Comparison of ENCODE assay signal across 26 cellular contexts in the genomic region with DNA sequence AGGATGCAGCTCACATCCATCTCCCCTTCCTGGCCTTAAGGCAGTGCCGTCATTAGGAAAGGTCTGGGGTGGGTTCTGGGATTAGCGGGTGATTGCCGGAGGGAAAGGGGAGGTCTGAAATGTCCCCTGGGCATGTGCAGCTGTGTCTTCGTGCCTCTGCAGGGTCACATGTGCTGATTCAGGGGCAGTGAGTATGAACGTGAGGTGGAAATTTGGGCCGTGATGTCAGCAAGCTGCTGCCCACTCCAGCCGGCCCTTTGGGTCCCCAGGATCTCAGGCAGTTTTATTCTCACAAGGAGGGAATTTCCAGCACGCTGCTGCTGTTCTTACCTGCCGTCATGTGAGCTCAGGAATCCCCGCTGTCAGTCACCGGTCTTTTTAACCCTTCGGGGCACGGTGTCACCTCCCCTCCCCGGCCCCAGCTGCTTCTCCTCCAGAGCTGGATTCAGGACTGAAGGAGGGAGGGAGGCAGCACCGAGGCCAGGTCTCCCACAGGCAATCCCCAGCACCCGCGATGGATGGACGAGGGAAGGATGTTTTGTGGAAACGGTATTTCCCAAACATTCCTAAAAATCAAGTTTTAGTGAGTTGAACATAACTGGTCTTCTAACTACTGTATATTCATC. TPM values are rescaled to one million over a fixed set of nuclear protein-coding genes. Genes with fewer than 3 reads are reported as not detected.
DNase-seq lines count a peak whose midpoint lies in the region; FAIRE-seq and TF ChIP-seq lines count a peak whose summit lies in the region.
"Had no signal": no experiment of that assay in that cellular context is flagged by ENCODE, and none has a peak within 500 bp of the region (broad histone marks: within the 10 kb centered on the region; RNA-seq: fewer than 3 reads in every experiment).

No MANE protein-coding gene starts in this region.

- H3K4me1 ChIP-seq in BLaER1 treated with 17β-estradiol and CSF1 and Interleukin-3, amounts not matched to agents 10 nM and 100 nM = peaks cover 8 to 33% (median 22%) of the 10 kb centered on the region in 10 experiments; a peak in 18 of 20 replicates
- H3K4me1 ChIP-seq in H1 (replicated peaks in 1 of 4; ENCODE audit: control insufficient read depth in 3 of 4, insufficient read depth in 4 of 4, low read length in 3 of 4) = peaks cover 0 to 10% (median 6%) of the 10 kb centered on the region in 4 experiments; a peak in 5 of 7 replicates
- H3K4me1 ChIP-seq in osteoblast (ENCODE audit: insufficient read depth, low read length) = no peaks in the 10 kb centered on the region
- no peaks in the 10 kb centered on the region for H3K4me1 ChIP-seq in esophagus squamous epithelium
- H3K4me1 ChIP-seq: Caco-2, prostate gland, thyroid gland had no signal

- H3K4me3 ChIP-seq in BLaER1 treated with 17β-estradiol and CSF1 and Interleukin-3, amounts not matched to agents 10 nM and 100 nM = no peak overlapping the region
- no peak overlapping the region for H3K4me3 ChIP-seq in H1 (ENCODE audit: extremely low read depth in 1 of 4, insufficient read depth in 2 of 4, low read depth in 3 of 4, low read length in 4 of 4)
- H3K4me3 ChIP-seq in osteoblast (ENCODE audit: insufficient read depth, low read length) = no peak overlapping the region
- H3K4me3 ChIP-seq in esophagus squamous epithelium = no peak overlapping the region
- H3K4me3 ChIP-seq: prostate gland, SK-N-MC, thyroid gland had no signal

- no peak overlapping the region for H3K14ac ChIP-seq in H1 (ENCODE audit: insufficient read length)

- H3K23me2 ChIP-seq in H1 (ENCODE audit: low read depth, low read length) = no peaks in the 10 kb centered on the region

- no peak overlapping the region for H2BK5ac ChIP-seq in H1 (ENCODE audit: low read depth, low read length)

- no peaks in the 10 kb centered on the region for H3K79me1 ChIP-seq in H1 (ENCODE audit: low read depth, low read length)

- CTCF ChIA-PET in H1 (lab: Charles Lee; ENCODE audit: partially characterized antibody) = interaction anchor here (0.9 to 1.2 kb wide), 3 partner anchors 37 to 1230 kb away, joined by 3 read pairs; no protein-coding TSS in a partner anchor

- H3K27ac ChIP-seq in BLaER1 treated with 17β-estradiol and CSF1 and Interleukin-3, amounts not matched to agents 10 nM and 100 nM = no peak overlapping the region
- H3K27ac ChIP-seq in H1 (ENCODE audit: low read depth, low read length) (no peak overlapping the region), osteoblast (ENCODE audit: low read depth, low read length) (no peak overlapping the region), esophagus squamous epithelium (no peak overlapping the region)
- H3K27ac ChIP-seq: prostate gland, SK-N-MC, thyroid gland, VCaP had no signal

- H3K27me3 ChIP-seq in BLaER1 treated with 17β-estradiol and CSF1 and Interleukin-3, amounts not matched to agents 10 nM and 100 nM = peaks cover 9 to 23% (median 18%) of the 10 kb centered on the region in 11 experiments; a peak in 20 of 22 replicates
- H3K27me3 ChIP-seq in H1 (replicated peaks in 1 of 4; ENCODE audit: control insufficient read depth in 3 of 4, extremely low read depth in 1 of 4, insufficient read depth in 3 of 4, low read length in 3 of 4) (peaks cover 0 to 4% (median 2%) of the 10 kb centered on the region in 4 experiments; a peak in 3 of 7 replicates), osteoblast (ENCODE audit: insufficient read depth, low read length) (peaks cover 52% of the 10 kb centered on the region), esophagus squamous epithelium (peaks cover 0 to 97% (median 0%) of the 10 kb centered on the region in 4 donors)
- H3K27me3 ChIP-seq: thyroid gland had no signal

- peaks cover 0 to 20% (median 8%) of the 10 kb centered on the region in 11 experiments; a peak in 13 of 22 replicates for H3K9me3 ChIP-seq in BLaER1 treated with 17β-estradiol and CSF1 and Interleukin-3, amounts not matched to agents 10 nM and 100 nM (replicated peaks in 1 of 11)
- H3K9me3 ChIP-seq in H1 (ENCODE audit: insufficient read depth in 2 of 2, low read depth in 1 of 2, low read length in 1 of 2) (no peaks in the 10 kb centered on the region), osteoblast (ENCODE audit: low read depth, low read length) (no peaks in the 10 kb centered on the region), esophagus squamous epithelium (no peaks in the 10 kb centered on the region)
- H3K9me3 ChIP-seq: Caco-2, prostate gland, thyroid gland had no signal

- H4K5ac ChIP-seq in H1 (ENCODE audit: insufficient read length, low read depth, low read length) = no peak overlapping the region

- H2AFZ ChIP-seq in H1 (ENCODE audit: low read length) = peak overlapping the region; percentile 55
- no peak overlapping the region for H2AFZ ChIP-seq in osteoblast (ENCODE audit: low read length)

- no peak for TF ChIP-seq RAD21 in H1 (IDR thresholded peaks at IDR 0.05 in 1 of 2, conservative IDR thresholded peaks at IDR 0.05 in 1 of 2; ENCODE audit: low read depth in 2 of 2, low read length in 2 of 2)

- POLR2A ChIA-PET in H1 (lab: Charles Lee; ENCODE audit: partially characterized antibody) = no interaction called here

- no peak overlapping the region; the same call in 1 of the 2 replicates for H3K18ac ChIP-seq in H1 (ENCODE audit: extremely low read depth, low read length)

- no peak overlapping the region for H3K9ac ChIP-seq in BLaER1 treated with 17β-estradiol and CSF1 and Interleukin-3, amounts not matched to agents 10 nM and 100 nM
- peak overlapping the region in 1 of 4 experiments; percentile 51; a peak in 2 of 7 replicates for H3K9ac ChIP-seq in H1 (replicated peaks in 1 of 4; ENCODE audit: extremely low read depth in 1 of 4, low read depth in 3 of 4, low read length in 3 of 4)

- H3K4me2 ChIP-seq in BLaER1 treated with 17β-estradiol and CSF1 and Interleukin-3, amounts not matched to agents 10 nM and 100 nM = peak overlapping the region in 8 of 11 experiments; percentile 15 to 61 (median 40); a peak in 14 of 22 replicates
- H3K4me2 ChIP-seq in H1 (ENCODE audit: insufficient read depth in 1 of 2, low read depth in 2 of 2, low read length in 2 of 2) (peak overlapping the region in 1 of 2 experiments; percentile 11; a peak in 1 of 4 replicates), osteoblast (ENCODE audit: insufficient read depth, low read length) (no peak overlapping the region)

- TF ChIP-seq CTCF in GM13976 (IDR thresholded peaks at IDR 0.05; ENCODE audit: borderline replicate concordance, control extremely low read depth, extremely low read depth, insufficient read depth, missing control alignments) = no peak
- TF ChIP-seq CTCF in H1 (IDR thresholded peaks at IDR 0.05; ENCODE audit: control extremely low read depth in 1 of 3, insufficient read depth in 1 of 3, low read depth in 1 of 3, low read length in 3 of 3) = no peak
- TF ChIP-seq CTCF in osteoblast (IDR thresholded peaks at IDR 0.05; ENCODE audit: extremely low read depth, low read depth, low read length) = no peak
- TF ChIP-seq CTCF in esophagus squamous epithelium (IDR thresholded peaks at IDR 0.05) = no peak

- no peak overlapping the region for H4K91ac ChIP-seq in H1 (replicated peaks; ENCODE audit: insufficient read length, low read length)

- 54% methylated on average over 19 of the region's 19 CpGs; no CpG with 5 or more reads in 1 of the 2 experiments for WGBS in H1 (ENCODE audit: extremely low coverage in 1 of 2, insufficient coverage in 1 of 2, insufficient read length in 1 of 2, insufficient replicate concordance in 2 of 2, low coverage in 1 of 2, low lambda C conversion rate in 2 of 2, missing lambda C conversion rate in 1 of 2), 2 experiments
- 17% methylated on average over 6 of the region's 19 CpGs; no CpG with 5 or more reads in 1 of the 2 donors for WGBS in esophagus squamous epithelium, 2 donors

- no peak for TF ChIP-seq POLR2A in H1 (IDR thresholded peaks at IDR 0.05; ENCODE audit: control extremely low read depth in 1 of 2, low read depth in 2 of 2, low read length in 2 of 2)
- TF ChIP-seq POLR2A in esophagus squamous epithelium (IDR thresholded peaks at IDR 0.05) = no peak

- H3K23ac ChIP-seq in H1 (ENCODE audit: insufficient read length) = no peak overlapping the region

- H2BK120ac ChIP-seq in H1 (replicated peaks; ENCODE audit: low read depth, low read length) = no peak overlapping the region

- TF ChIP-seq EP300 in H1 (IDR thresholded peaks at IDR 0.05; ENCODE audit: borderline replicate concordance in 1 of 2, low read depth in 2 of 2, low read length in 2 of 2) = no peak

- intact Hi-C loops in esophagus squamous epithelium (cut with DNase I) = no loop called here

- no peak overlapping the region for H2AK5ac ChIP-seq in H1 (ENCODE audit: low read depth, low read length)

- peak; percentile 41 for DNase-seq in GM13976 (ENCODE audit: low spot score)
- DNase-seq in H1 (ENCODE audit: low read depth in 1 of 2, low spot score in 2 of 2) = peak in 1 of 2 experiments; percentile 47
- peak; percentile 53 for DNase-seq in osteoblast (ENCODE audit: insufficient read length, low spot score, missing footprints)
- no peak for DNase-seq in SIG-M5 (lab: John Stamatoyannopoulos, UW)
- DNase-seq in esophagus squamous epithelium (lab: John Stamatoyannopoulos, UW) = no peak
- DNase-seq in globus pallidus (ENCODE audit: low spot score) = no peak
- DNase-seq: activated CD4-positive, alpha-beta T cell treated with anti-CD3 and anti-CD28 coated beads, Interleukin-2, amount 10 ng/mL, durations not matched to agents 7 days and 5 days; activated effector memory CD4-positive, alpha-beta T cell treated with anti-CD3 and anti-CD28 coated beads, Interleukin-2, amount 50 U/mL, for 16 hours; AML-193; Caco-2; cortex of kidney; MV-4-11; NCI-H1694; NCI-H2171; NCI-H524 treated with DMSO at 0.1 percent for 48 hours; small intestine; stimulated activated naive CD8-positive, alpha-beta T cell treated with anti-CD3 and anti-CD28 coated beads, Interleukin-15, Interleukin-2, amounts not matched to agents 100 U/mL and 50 U/mL, for 24 hours; thyroid gland had no signal

- H4K8ac ChIP-seq in H1 (ENCODE audit: extremely low read depth, insufficient read depth, low read length) = no peak overlapping the region

- H3K79me2 ChIP-seq in H1 (ENCODE audit: control insufficient read depth in 1 of 2, insufficient read depth in 2 of 2, low read length in 2 of 2) = no peaks in the 10 kb centered on the region
- no peaks in the 10 kb centered on the region for H3K79me2 ChIP-seq in osteoblast (ENCODE audit: insufficient read depth, low read length)

- H4K20me1 ChIP-seq in BLaER1 treated with 17β-estradiol and CSF1 and Interleukin-3, amounts not matched to agents 10 nM and 100 nM = no peaks in the 10 kb centered on the region
- H4K20me1 ChIP-seq in H1 (replicated peaks in 1 of 2; ENCODE audit: control insufficient read depth in 1 of 2, insufficient read depth in 2 of 2, low read length in 2 of 2) = no peaks in the 10 kb centered on the region
- H4K20me1 ChIP-seq in osteoblast (ENCODE audit: insufficient read depth, low read length) = no peaks in the 10 kb centered on the region

- no peaks in the 10 kb centered on the region for H3K36me3 ChIP-seq in BLaER1 treated with 17β-estradiol and CSF1 and Interleukin-3, amounts not matched to agents 10 nM and 100 nM
- H3K36me3 ChIP-seq in H1 (ENCODE audit: control insufficient read depth in 2 of 4, insufficient read depth in 4 of 4, low read length in 3 of 4) = no peaks in the 10 kb centered on the region
- no peaks in the 10 kb centered on the region for H3K36me3 ChIP-seq in osteoblast (ENCODE audit: insufficient read depth, low read length)
- no peaks in the 10 kb centered on the region for H3K36me3 ChIP-seq in esophagus squamous epithelium
- H3K36me3 ChIP-seq: prostate gland, thyroid gland had no signal

- FAIRE-seq in H1 (lab: Jason Lieb, UNC) = no peak
- FAIRE-seq: H54, small intestine had no signal

- H2BK15ac ChIP-seq in H1 (ENCODE audit: low read length) = no peak overlapping the region

- H2BK12ac ChIP-seq in H1 (ENCODE audit: low read depth, low read length) = no peak overlapping the region

- no peak overlapping the region for H3K56ac ChIP-seq in H1 (replicated peaks; ENCODE audit: insufficient read length, low read depth, low read length)

- no peak overlapping the region for H2BK20ac ChIP-seq in H1 (ENCODE audit: low read length)

- H3K4ac ChIP-seq in H1 (replicated peaks; ENCODE audit: insufficient read length, low read depth, low read length) = peak overlapping the region; percentile 57

- in situ Hi-C loops in GM13976 (cut with MboI; ENCODE audit: low sequenced_read_pairs, unreplicated experiment) = no loop called here

RNA-seq across cellular contexts. Expression of gene GPR35, which starts 23.5 kb away (rescaled TPM):
- 0.29 TPM in 1 of 2 replicates, not detected in the other for total RNA-seq in H1 (2021; fragmentation: NEBNext Ultra II Directional; extraction: Animal tissue kit (Norgen Biotek cat#: 25700))
- 0.47 and 0.67 TPM in 2 replicates for polyA plus RNA-seq in H1 (2011; rRNA removed)
- 0.70 TPM for polyA plus RNA-seq in H1 (2011; cell fraction: cytosol; rRNA removed)
- 2.6 TPM for polyA plus RNA-seq in H1 (2011; cell fraction: nucleus; rRNA removed)
- 0.23 to 0.51 TPM (median 0.37 TPM) in 4 replicates for polyA plus RNA-seq in H1 (2012, experiment 1 of 2)
- polyA plus RNA-seq in H1 (2012, experiment 2 of 2) = 0.29 TPM
- 0.24 TPM for polyA plus RNA-seq in H1 (2013, experiment 1 of 2)
- 0.13 TPM for polyA plus RNA-seq in H1 (2013, experiment 2 of 2)
- not detected in 2 replicates for polyA minus RNA-seq in H1 (2011; rRNA and poly(A)+ RNA removed)
- polyA minus RNA-seq in H1 (2011; cell fraction: cytosol; rRNA and poly(A)+ RNA removed) = not detected
- 0.30 TPM for polyA minus RNA-seq in H1 (2011; cell fraction: nucleus; rRNA and poly(A)+ RNA removed)
- total RNA-seq in osteoblast = 1.1 and 1.5 TPM in 2 replicates
- 1 to 10 TPM in 3 of 4 donors, under 1 TPM in 1; 0.31 to 3.2 (median 1.3) TPM for total RNA-seq in esophagus squamous epithelium

RNA-seq across cellular contexts. Expression of gene AQP12B, which starts 33.9 kb away (rescaled TPM):
- total RNA-seq in H1 (2021; fragmentation: NEBNext Ultra II Directional; extraction: Animal tissue kit (Norgen Biotek cat#: 25700)) = not detected in 2 replicates
- not detected in 2 replicates for polyA plus RNA-seq in H1 (2011; rRNA removed)
- not detected for polyA plus RNA-seq in H1 (2011; cell fraction: cytosol; rRNA removed)
- polyA plus RNA-seq in H1 (2011; cell fraction: nucleus; rRNA removed) = not detected
- polyA plus RNA-seq in H1 (2012, experiment 1 of 2) = not detected in 4 replicates
- polyA plus RNA-seq in H1 (2012, experiment 2 of 2) = not detected
- not detected for polyA plus RNA-seq in H1 (2013, experiment 1 of 2)
- not detected for polyA plus RNA-seq in H1 (2013, experiment 2 of 2)
- not detected in 2 replicates for polyA minus RNA-seq in H1 (2011; rRNA and poly(A)+ RNA removed)
- not detected for polyA minus RNA-seq in H1 (2011; cell fraction: cytosol; rRNA and poly(A)+ RNA removed)
- not detected for polyA minus RNA-seq in H1 (2011; cell fraction: nucleus; rRNA and poly(A)+ RNA removed)
- not detected in 2 replicates for total RNA-seq in osteoblast
- total RNA-seq in esophagus squamous epithelium = not detected
- total RNA-seq: activated CD4-positive, alpha-beta T cell treated with anti-CD3 and anti-CD28 coated beads, Interleukin-2, amount 10 ng/mL, durations not matched to agents 7 days and 5 days; Caco-2; mesothelial cell of epicardium; prostate gland; RPMI7951; T-helper 2 cell treated with Interferon-gamma antibody and Interleukin-4, amounts not matched to agents 100 ng/mL and 5 ng/mL, for 36 hours had no signal

RNA-seq across cellular contexts. Expression of gene AQP12A, which starts 42.9 kb away (rescaled TPM):
- total RNA-seq in H1 (2021; fragmentation: NEBNext Ultra II Directional; extraction: Animal tissue kit (Norgen Biotek cat#: 25700)) = not detected in 2 replicates
- polyA plus RNA-seq in H1 (2011; rRNA removed) = not detected in 2 replicates
- polyA plus RNA-seq in H1 (2011; cell fraction: cytosol; rRNA removed) = not detected
- polyA plus RNA-seq in H1 (2011; cell fraction: nucleus; rRNA removed) = not detected
- polyA plus RNA-seq in H1 (2012, experiment 1 of 2) = not detected in 4 replicates
- polyA plus RNA-seq in H1 (2012, experiment 2 of 2) = not detected
- polyA plus RNA-seq in H1 (2013, experiment 1 of 2) = not detected
- not detected for polyA plus RNA-seq in H1 (2013, experiment 2 of 2)
- not detected in 2 replicates for polyA minus RNA-seq in H1 (2011; rRNA and poly(A)+ RNA removed)
- polyA minus RNA-seq in H1 (2011; cell fraction: cytosol; rRNA and poly(A)+ RNA removed) = not detected
- polyA minus RNA-seq in H1 (2011; cell fraction: nucleus; rRNA and poly(A)+ RNA removed) = not detected
- not detected in 2 replicates for total RNA-seq in osteoblast
- total RNA-seq in esophagus squamous epithelium = not detected
- total RNA-seq: activated CD4-positive, alpha-beta T cell treated with anti-CD3 and anti-CD28 coated beads, Interleukin-2, amount 10 ng/mL, durations not matched to agents 7 days and 5 days; Caco-2; mesothelial cell of epicardium; prostate gland; RPMI7951; T-helper 2 cell treated with Interferon-gamma antibody and Interleukin-4, amounts not matched to agents 100 ng/mL and 5 ng/mL, for 36 hours; thyroid gland had no signal

Comparison
In these comparisons a context has a peak if more than half of its experiments do, and no peak if none do; other contexts are left out.
1. DNase-seq: peak in GM13976 (single experiment) and osteoblast (single experiment); none in SIG-M5 (single experiment), esophagus squamous epithelium (single experiment) and globus pallidus (single experiment).